In genomic region chr14:95327558-95328374, GRCh38 we compare ENCODE assay signal across 9 cellular contexts. TPM values are rescaled to one million over a fixed set of nuclear protein-coding genes. Genes with fewer than 3 reads are reported as not detected.
DNase-seq lines count a peak whose midpoint lies in the region; ATAC-seq and TF ChIP-seq lines count a peak whose summit lies in the region.
"Had no signal": no experiment of that assay in that cellular context is flagged by ENCODE, and none has a peak within 500 bp of the region (broad histone marks: within the 10 kb centered on the region; RNA-seq: fewer than 3 reads in every experiment).

No MANE protein-coding gene starts in this region.

- TF ChIP-seq POLR2A in spleen (IDR thresholded peaks at IDR 0.05): no peak

- peak overlapping the region in 3 of 8 donors; percentile 12 to 47 (median 21) for H3K4me3 ChIP-seq in spleen

- DNase-seq in spleen: no peak
- DNase-seq in OCI-M2 (lab: John Stamatoyannopoulos, UW; ENCODE audit: unreplicated experiment): no peak
- no peak for DNase-seq in HK-2 (ENCODE audit: unreplicated experiment)
- no peak for DNase-seq in left cardiac atrium
- DNase-seq: hypothalamus, SIG-M5 had no signal

- H3K4me1 ChIP-seq in spleen: peaks cover 0 to 31% (median 14%) of the 10 kb centered on the region in 6 donors

- no peaks in the 10 kb centered on the region for H3K9me3 ChIP-seq in spleen

- no peaks in the 10 kb centered on the region for H3K36me3 ChIP-seq in spleen

- ATAC-seq in GM19025 (IDR thresholded peaks at IDR 0.05; ENCODE audit: low read depth, unreplicated experiment) (peak; percentile 94), HG02623 (IDR thresholded peaks at IDR 0.05; ENCODE audit: unreplicated experiment) (peak; percentile 97), HG03521 (IDR thresholded peaks at IDR 0.05; ENCODE audit: unreplicated experiment) (peak; percentile 94), left cardiac atrium (no peak)

- H3K27me3 ChIP-seq in spleen (replicated peaks in 1 of 7): no peaks in the 10 kb centered on the region

- TF ChIP-seq CTCF in spleen (IDR thresholded peaks at IDR 0.05 in 8 of 11, conservative IDR thresholded peaks at IDR 0.05 in 3 of 11): no peak

- WGBS in spleen, 5 donors: 59 to 72% (median 64%) methylated on average over 12 to 13 of the region's 13 CpGs

- H3K27ac ChIP-seq in spleen: peak overlapping the region; percentile 3 to 77 (median 60)

- intact Hi-C loops in spleen (cut with DNase I; ENCODE audit: low total_unique reads): no loop called here
- intact Hi-C loops in left cardiac atrium (cut with DNase I): no loop called here

RNA-seq across cellular contexts. Expression of gene CLMN, which starts 8.1 kb away (rescaled TPM):
- 10 to 100 TPM; 13.3 to 21.4 (median 16.2) TPM for total RNA-seq in spleen
- 1 to 10 TPM; 2.7 to 5.0 (median 4.7) TPM for polyA plus RNA-seq in spleen
- total RNA-seq in left cardiac atrium: 10 to 100 TPM; 11.1 to 13.2 TPM

Comparison
In these comparisons a context has a peak if more than half of its experiments do, and no peak if none do; other contexts are left out.
1. ATAC-seq: peak in GM19025 (single experiment), HG02623 (single experiment) and HG03521 (single experiment); none in left cardiac atrium (0 of 2).